In genomic region chr15:54803139-54803808, GRCh38 we compare ENCODE assay signal across 8 cellular contexts.
A peak's percentile ranks its signal among the peaks of the same experiment; 100 is the strongest.
DNase-seq lines count a peak whose midpoint lies in the region; ATAC-seq, FAIRE-seq and TF ChIP-seq lines count a peak whose summit lies in the region.

No MANE protein-coding gene starts in this region.

- CTCF ChIA-PET in GM12878 (lab: Yijun Ruan, JAX): interaction anchor here (0.7 kb wide), 1 partner anchor 185 kb away, joined by 3 read pairs; no protein-coding TSS in a partner anchor

- WGBS in GM12878 (ENCODE audit: insufficient coverage, insufficient replicate concordance, low lambda C conversion rate, missing lambda C conversion rate): 12% methylated on average over 4 of the region's 4 CpGs
- WGBS in lower leg skin, 2 donors: 77 to 89% methylated on average over 4 of the region's 4 CpGs

- no peaks in the 10 kb centered on the region for H3K27me3 ChIP-seq in GM12878 (replicated peaks in 1 of 2; ENCODE audit: control insufficient read depth in 2 of 2, insufficient read depth in 2 of 2, low read length in 1 of 2)

- no peak overlapping the region for H3K9ac ChIP-seq in GM12878 (ENCODE audit: control insufficient read depth, insufficient read depth, low read length)

- SMC1A ChIA-PET in GM12878 (lab: Charles Lee; ENCODE audit: uncharacterized antibody, unreplicated experiment): interaction anchor here (1.2 to 2.0 kb wide), 3 partner anchors 11 to 33 kb away, joined by 3 to 8 read pairs (median 4); no protein-coding TSS in a partner anchor

- RAD21 ChIA-PET in GM12878 (lab: Charles Lee; ENCODE audit: unreplicated experiment): interaction anchor here (1.0 kb wide), 2 partner anchors 113 to 288 kb away, joined by 3 read pairs; no protein-coding TSS in a partner anchor

- no peaks in the 10 kb centered on the region for H3K4me1 ChIP-seq in GM12878 (ENCODE audit: control insufficient read depth, insufficient read depth, low read length)

- H4K20me1 ChIP-seq in GM12878 (ENCODE audit: control insufficient read depth, insufficient read depth): no peaks in the 10 kb centered on the region

- H3K9me3 ChIP-seq in GM12878 (replicated peaks; ENCODE audit: control insufficient read depth, insufficient read depth, low read length): no peaks in the 10 kb centered on the region

- POLR2A ChIA-PET in GM12878 (lab: Charles Lee): no interaction called here

- no peaks in the 10 kb centered on the region for H3K36me3 Mint-ChIP-seq in CD14-positive monocyte

- in situ Hi-C loops in GM12878 (cut with MboI): no loop called here

- peaks cover 19% of the 10 kb centered on the region for H3K4me1 Mint-ChIP-seq in CD14-positive monocyte

- H2AFZ ChIP-seq in GM12878 (ENCODE audit: control insufficient read depth, low read depth, low read length): no peak overlapping the region

- DNase-seq in CD14-positive monocyte (ENCODE audit: low spot score): peak; percentile 70
- DNase-seq in KG1 (lab: John Stamatoyannopoulos, UW): peak; percentile 92
- DNase-seq in GM12878 (ENCODE audit: low read depth, low spot score): peak; percentile 19
- no peak for DNase-seq in NCI-H2029 treated with DMSO at 0.1 percent for 48 hours (lab: John Stamatoyannopoulos, UW)
- no peak for DNase-seq in lower leg skin (ENCODE audit: low spot score in 2 of 2)
- DNase-seq in superior temporal gyrus (ENCODE audit: extremely low spot score): no peak

- TF ChIP-seq RAD21 in GM12878 (IDR thresholded peaks at IDR 0.05; ENCODE audit: insufficient read depth, low read depth, low read length): no peak

- H3K9me3 Mint-ChIP-seq in CD14-positive monocyte: peaks cover 0 to 1% (median 0%) of the 10 kb centered on the region in 7 donors

- no peak overlapping the region for H3K27ac ChIP-seq in GM12878 (ENCODE audit: control insufficient read depth, insufficient read depth)

- peak overlapping the region; percentile 77 to 94 (median 87) for H3K27ac Mint-ChIP-seq in CD14-positive monocyte

- BruUV-seq in GM12878 (replicated peaks; lab: Mats Ljungman, UMichigan): no TSS peak

- intact Hi-C loops in CD14-positive monocyte (cut with micrococcal nuclease): no loop called here
- intact Hi-C loops in GM12878 (cut with micrococcal nuclease; ENCODE audit: unreplicated experiment): no loop called here
- intact Hi-C loops in lower leg skin (cut with DNase I; ENCODE audit: low total_unique reads): no loop called here

- peak; percentile 16 to 25; a peak in 2 of 4 replicates for TF ChIP-seq EP300 in GM12878 (IDR thresholded peaks at IDR 0.05; ENCODE audit: borderline replicate concordance in 1 of 2, control insufficient read depth in 1 of 2, low read depth in 2 of 2, low read length in 2 of 2)

- H3K4me3 Mint-ChIP-seq in CD14-positive monocyte: peak overlapping the region in 1 of 2 donors; percentile 40

- ATAC-seq in GM21447 (IDR thresholded peaks at IDR 0.05; ENCODE audit: unreplicated experiment) (peak; percentile 78), GM12878 (peak; percentile 93), HG02870 (IDR thresholded peaks at IDR 0.05; ENCODE audit: unreplicated experiment) (no peak)

- peaks cover 0 to 1% (median 0%) of the 10 kb centered on the region in 3 donors for H3K27me3 Mint-ChIP-seq in CD14-positive monocyte (ENCODE audit: low read depth in 3 of 3)

- H3K4me3 ChIP-seq in GM12878: no peak overlapping the region
- no peak overlapping the region for H3K4me3 ChIP-seq in lower leg skin (ENCODE audit: low read depth, poor library complexity, severe bottlenecking)

- TF ChIP-seq CTCF in CD14-positive monocyte (IDR thresholded peaks at IDR 0.05): no peak
- TF ChIP-seq CTCF in GM12878 (IDR thresholded peaks at IDR 0.05 in 2 of 3, conservative IDR thresholded peaks at IDR 0.05 in 1 of 3; ENCODE audit: control insufficient read depth in 2 of 3, extremely low read depth in 1 of 3, insufficient read depth in 1 of 3, low read depth in 3 of 3, low read length in 3 of 3): no peak; a peak in 1 of 6 replicates
- TF ChIP-seq CTCF in lower leg skin (IDR thresholded peaks at IDR 0.05): no peak

- H3K4me2 ChIP-seq in GM12878 (ENCODE audit: control insufficient read depth, insufficient read depth): 0 out of 2 replicates have a peak overlapping the region, but pooled peaks have one; percentile 3

- H3K36me3 ChIP-seq in GM12878 (ENCODE audit: control insufficient read depth in 2 of 2, insufficient read depth in 2 of 2, low read length in 1 of 2): no peaks in the 10 kb centered on the region

- no peaks in the 10 kb centered on the region for H3K79me2 ChIP-seq in GM12878 (ENCODE audit: control insufficient read depth, insufficient read depth, low read length)

- TF ChIP-seq POLR2A in GM12878 (IDR thresholded peaks at IDR 0.05; ENCODE audit: low read depth, low read length): no peak
- TF ChIP-seq POLR2A in lower leg skin (IDR thresholded peaks at IDR 0.05): no peak

- FAIRE-seq in GM12878 (lab: Jason Lieb, UNC): no peak

TF ChIP-seq in GM12878, 131 proteins besides CTCF, POLR2A, EP300 and RAD21 (continues in another document):
- no peak for TF ChIP-seq POLR2AphosphoS2 (IDR thresholded peaks at IDR 0.05; ENCODE audit: low read depth, low read length)
- no peak for TF ChIP-seq ATF3 (IDR thresholded peaks at IDR 0.05; ENCODE audit: borderline replicate concordance, extremely low read depth, low read depth, low read length)
- no peak for TF ChIP-seq ETV6 (conservative IDR thresholded peaks at IDR 0.05 in 1 of 2, IDR thresholded peaks at IDR 0.05 in 1 of 2; ENCODE audit: borderline replicate concordance in 1 of 2, low read depth in 1 of 2)
- TF ChIP-seq, protein P1, sequence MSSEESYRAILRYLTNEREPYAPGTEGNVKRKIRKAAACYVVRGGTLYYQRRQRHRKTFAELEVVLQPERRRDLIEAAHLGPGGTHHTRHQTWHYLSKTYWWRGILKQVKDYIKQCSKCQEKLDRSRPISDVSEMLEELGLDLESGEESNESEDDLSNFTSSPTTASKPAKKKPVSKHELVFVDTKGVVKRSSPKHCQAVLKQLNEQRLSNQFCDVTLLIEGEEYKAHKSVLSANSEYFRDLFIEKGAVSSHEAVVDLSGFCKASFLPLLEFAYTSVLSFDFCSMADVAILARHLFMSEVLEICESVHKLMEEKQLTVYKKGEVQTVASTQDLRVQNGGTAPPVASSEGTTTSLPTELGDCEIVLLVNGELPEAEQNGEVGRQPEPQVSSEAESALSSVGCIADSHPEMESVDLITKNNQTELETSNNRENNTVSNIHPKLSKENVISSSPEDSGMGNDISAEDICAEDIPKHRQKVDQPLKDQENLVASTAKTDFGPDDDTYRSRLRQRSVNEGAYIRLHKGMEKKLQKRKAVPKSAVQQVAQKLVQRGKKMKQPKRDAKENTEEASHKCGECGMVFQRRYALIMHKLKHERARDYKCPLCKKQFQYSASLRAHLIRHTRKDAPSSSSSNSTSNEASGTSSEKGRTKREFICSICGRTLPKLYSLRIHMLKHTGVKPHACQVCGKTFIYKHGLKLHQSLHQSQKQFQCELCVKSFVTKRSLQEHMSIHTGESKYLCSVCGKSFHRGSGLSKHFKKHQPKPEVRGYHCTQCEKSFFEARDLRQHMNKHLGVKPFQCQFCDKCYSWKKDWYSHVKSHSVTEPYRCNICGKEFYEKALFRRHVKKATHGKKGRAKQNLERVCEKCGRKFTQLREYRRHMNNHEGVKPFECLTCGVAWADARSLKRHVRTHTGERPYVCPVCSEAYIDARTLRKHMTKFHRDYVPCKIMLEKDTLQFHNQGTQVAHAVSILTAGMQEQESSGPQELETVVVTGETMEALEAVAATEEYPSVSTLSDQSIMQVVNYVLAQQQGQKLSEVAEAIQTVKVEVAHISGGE (CRISPR knock-in tag; IDR thresholded peaks at IDR 0.05): no peak
- 0 out of 2 replicates have a peak, but pooled peaks have one; percentile 4 for TF ChIP-seq RELB (IDR thresholded peaks at IDR 0.05; ENCODE audit: low read depth)
- TF ChIP-seq, protein P2, sequence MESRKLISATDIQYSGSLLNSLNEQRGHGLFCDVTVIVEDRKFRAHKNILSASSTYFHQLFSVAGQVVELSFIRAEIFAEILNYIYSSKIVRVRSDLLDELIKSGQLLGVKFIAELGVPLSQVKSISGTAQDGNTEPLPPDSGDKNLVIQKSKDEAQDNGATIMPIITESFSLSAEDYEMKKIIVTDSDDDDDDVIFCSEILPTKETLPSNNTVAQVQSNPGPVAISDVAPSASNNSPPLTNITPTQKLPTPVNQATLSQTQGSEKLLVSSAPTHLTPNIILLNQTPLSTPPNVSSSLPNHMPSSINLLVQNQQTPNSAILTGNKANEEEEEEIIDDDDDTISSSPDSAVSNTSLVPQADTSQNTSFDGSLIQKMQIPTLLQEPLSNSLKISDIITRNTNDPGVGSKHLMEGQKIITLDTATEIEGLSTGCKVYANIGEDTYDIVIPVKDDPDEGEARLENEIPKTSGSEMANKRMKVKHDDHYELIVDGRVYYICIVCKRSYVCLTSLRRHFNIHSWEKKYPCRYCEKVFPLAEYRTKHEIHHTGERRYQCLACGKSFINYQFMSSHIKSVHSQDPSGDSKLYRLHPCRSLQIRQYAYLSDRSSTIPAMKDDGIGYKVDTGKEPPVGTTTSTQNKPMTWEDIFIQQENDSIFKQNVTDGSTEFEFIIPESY (IDR thresholded peaks at IDR 0.05): no peak
- no peak for TF ChIP-seq NRF1 (conservative IDR thresholded peaks at IDR 0.05; ENCODE audit: low read depth, low read length)
- no peak for TF ChIP-seq RB1 (IDR thresholded peaks at IDR 0.05; ENCODE audit: borderline replicate concordance)
- TF ChIP-seq USF1 (IDR thresholded peaks at IDR 0.05; ENCODE audit: borderline replicate concordance, extremely low read length, insufficient read depth, low read depth, low read length): no peak

Comparison
In these comparisons a context has a peak if more than half of its experiments do, and no peak if none do; other contexts are left out.
1. DNase-seq: peak in CD14-positive monocyte (single experiment), KG1 (single experiment) and GM12878 (single experiment); none in NCI-H2029 treated with DMSO at 0.1 percent for 48 hours (single experiment), lower leg skin (0 of 2) and superior temporal gyrus (single experiment).